In the genomic region with DNA sequence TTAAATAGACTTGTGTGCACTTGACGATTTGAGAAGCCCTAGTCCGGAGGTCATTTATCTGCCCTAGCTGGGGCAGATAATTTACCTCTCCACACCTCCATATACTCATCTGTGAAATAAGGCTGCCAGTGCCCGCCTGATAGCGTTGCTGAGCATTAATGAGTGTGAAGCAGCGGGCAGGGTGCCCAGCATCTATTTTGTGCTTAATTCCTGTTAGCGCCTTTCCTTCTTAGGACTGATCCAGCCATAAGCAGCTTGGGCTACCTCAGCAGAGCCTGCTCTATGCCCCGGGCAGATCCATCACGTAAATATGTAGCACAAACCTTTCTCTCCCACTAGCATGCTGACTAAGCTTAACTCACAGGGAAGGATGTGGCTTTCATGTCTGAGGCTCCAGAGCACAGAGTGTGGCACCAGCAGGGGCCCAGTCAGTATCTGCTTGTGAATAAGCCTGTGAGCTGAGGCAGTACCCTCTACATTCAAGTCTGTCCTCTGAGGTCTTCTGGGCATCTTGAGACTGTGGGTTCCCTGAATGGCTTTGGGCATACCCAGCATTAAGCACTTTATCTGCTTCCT, we compare ENCODE assay signal across 15 cellular contexts. TPM values are rescaled to one million over a fixed set of nuclear protein-coding genes. Genes with fewer than 3 reads are reported as not detected.
DNase-seq lines count a peak whose midpoint lies in the region; FAIRE-seq and TF ChIP-seq lines count a peak whose summit lies in the region.
"Had no signal": no experiment of that assay in that cellular context is flagged by ENCODE, and none has a peak within 500 bp of the region (broad histone marks: within the 10 kb centered on the region; RNA-seq: fewer than 3 reads in every experiment).

No MANE protein-coding gene starts in this region.

- no peaks in the 10 kb centered on the region for H3K36me3 Mint-ChIP-seq in immature natural killer cell

- H3K27ac Mint-ChIP-seq in immature natural killer cell = peak overlapping the region in 3 of 6 donors; percentile 2 to 88 (median 87)

- no peak for DNase-seq in D721Med (ENCODE audit: insufficient read length, low spot score)
- peak; percentile 17 for DNase-seq in WERI-Rb-1
- DNase-seq in immature natural killer cell = peak in 1 of 3 donors; percentile 43
- DNase-seq in HT-29 (ENCODE audit: low spot score) = no peak
- no peak for DNase-seq in activated gamma-delta T cell (lab: John Stamatoyannopoulos, UW)
- no peak for DNase-seq in stimulated activated CD4-positive, alpha-beta T cell treated with anti-CD3 and anti-CD28 coated beads, Interleukin-4, amount 100 ng/mL, for 4 hours
- DNase-seq in NCI-H1092 treated with DMSO at 0.1 percent for 48 hours (lab: John Stamatoyannopoulos, UW) = no peak
- DNase-seq: activated gamma-delta T cell treated with Interleukin-2 at 50 U/mL for 16 hours, COR-L47, left ventricle myocardium inferior, T1000, thyroid gland had no signal

- peaks cover 0 to 18% (median 15%) of the 10 kb centered on the region in 3 donors for H3K27me3 Mint-ChIP-seq in immature natural killer cell (ENCODE audit: low read depth in 3 of 3)

- no peaks in the 10 kb centered on the region for H3K27me3 ChIP-seq in WERI-Rb-1 (ENCODE audit: insufficient read depth, low read depth, severe bottlenecking)

- H3K4me3 ChIP-seq in WERI-Rb-1 (ENCODE audit: low read depth, low read length) = no peak overlapping the region
- H3K4me3 ChIP-seq: thyroid gland had no signal

- no peak for TF ChIP-seq CTCF in 22Rv1 (IDR thresholded peaks at IDR 0.05)
- TF ChIP-seq CTCF in D721Med (IDR thresholded peaks at IDR 0.05; ENCODE audit: insufficient read depth, missing control alignments) = no peak
- no peak for TF ChIP-seq CTCF in WERI-Rb-1 (IDR thresholded peaks at IDR 0.05; ENCODE audit: low read depth, low read length)

- peak; percentile 61 for FAIRE-seq in D721Med (lab: Jason Lieb, UNC)
- FAIRE-seq: frontal cortex, GM12891 had no signal

- peak overlapping the region; percentile 88; the same call in 1 of the 2 replicates for H3K27ac ChIP-seq in 22Rv1
- H3K27ac ChIP-seq in WERI-Rb-1 = no peak overlapping the region
- H3K27ac ChIP-seq: left ventricle myocardium inferior, thyroid gland had no signal

- no peaks in the 10 kb centered on the region for H3K9me3 ChIP-seq in WERI-Rb-1 (ENCODE audit: severe bottlenecking)
- H3K9me3 ChIP-seq: left ventricle myocardium inferior, thyroid gland had no signal

- peaks cover 48 to 54% of the 10 kb centered on the region in 2 donors for H3K4me1 Mint-ChIP-seq in immature natural killer cell

- H3K9me3 Mint-ChIP-seq in immature natural killer cell = no peaks in the 10 kb centered on the region

- H3K36me3 ChIP-seq in WERI-Rb-1 = no peaks in the 10 kb centered on the region
- H3K36me3 ChIP-seq: left ventricle myocardium inferior, thyroid gland had no signal

- peak overlapping the region; percentile 82 to 87 (median 84) for H3K4me3 Mint-ChIP-seq in immature natural killer cell

RNA-seq across cellular contexts. Expression of a gene that starts 21.5 kb away (rescaled TPM):
- 10 to 100 TPM; 13.9 to 42.4 (median 24.8) TPM for polyA plus RNA-seq in immature natural killer cell
- total RNA-seq in HT-29 (2014; rRNA removed; shearing (Covaris generic)) = 34.0 and 41.1 TPM in 2 replicates

RNA-seq across cellular contexts. Expression of a gene that starts 49.0 kb away (rescaled TPM):
- polyA plus RNA-seq in immature natural killer cell = 1 to 10 TPM in 1 of 3 donors, under 1 TPM in 1, not detected in 1; 0.53 to 1.7 TPM
- not detected in 2 replicates for total RNA-seq in HT-29 (2014; rRNA removed; shearing (Covaris generic))

RNA-seq across cellular contexts. Expression of a gene that starts 59.0 kb away (rescaled TPM):
- polyA plus RNA-seq in immature natural killer cell = 10 to 100 TPM in 2 of 3 donors, 1 to 10 TPM in 1; 8.8 to 27.3 (median 10.7) TPM
- total RNA-seq in HT-29 (2014; rRNA removed; shearing (Covaris generic)) = 55.9 and 62.2 TPM in 2 replicates
